Comparison of ENCODE assay signal across 10 cellular contexts in genomic region chr4:111960241-111960667, GRCh38.
DNase-seq lines count a peak whose midpoint lies in the region; ATAC-seq and TF ChIP-seq lines count a peak whose summit lies in the region.
"Had no signal": no experiment of that assay in that cellular context is flagged by ENCODE, and none has a peak within 500 bp of the region (broad histone marks: within the 10 kb centered on the region; RNA-seq: fewer than 3 reads in every experiment).

No MANE protein-coding gene starts in this region.

- intact Hi-C loops in esophagus squamous epithelium (cut with DNase I), result no loop called here

- TF ChIP-seq CTCF in esophagus squamous epithelium (IDR thresholded peaks at IDR 0.05) (no peak), tibial nerve (IDR thresholded peaks at IDR 0.05) (no peak)

- WGBS in esophagus squamous epithelium, 2 donors, result 70 to 81% methylated on average over 2 of the region's 2 CpGs
- 81 to 96% methylated on average over 2 of the region's 2 CpGs for WGBS in tibial nerve, 2 donors

- TF ChIP-seq POLR2A in esophagus squamous epithelium (IDR thresholded peaks at IDR 0.05), result no peak
- no peak for TF ChIP-seq POLR2A in tibial nerve (IDR thresholded peaks at IDR 0.05)

- ATAC-seq in GM18498 (IDR thresholded peaks at IDR 0.05; ENCODE audit: unreplicated experiment), result peak; percentile 93
- peak; percentile 82 for ATAC-seq in GM21717 (IDR thresholded peaks at IDR 0.05; ENCODE audit: unreplicated experiment)
- peak; percentile 94 for ATAC-seq in HG03469 (IDR thresholded peaks at IDR 0.05; ENCODE audit: unreplicated experiment)

- H3K36me3 ChIP-seq in esophagus squamous epithelium (no peaks in the 10 kb centered on the region), tibial nerve (no peaks in the 10 kb centered on the region)

- H3K9me3 ChIP-seq in esophagus squamous epithelium, result no peaks in the 10 kb centered on the region
- no peaks in the 10 kb centered on the region for H3K9me3 ChIP-seq in tibial nerve

- H3K4me3 ChIP-seq in esophagus squamous epithelium (no peak overlapping the region), tibial nerve (no peak overlapping the region)
- H3K4me3 ChIP-seq: SK-N-MC had no signal

- H3K27me3 ChIP-seq in esophagus squamous epithelium, result no peaks in the 10 kb centered on the region
- H3K27me3 ChIP-seq in tibial nerve, result no peaks in the 10 kb centered on the region

- DNase-seq in fibroblast of gingiva (ENCODE audit: low read depth), result peak; percentile 15
- DNase-seq in effector CD4-positive, alpha-beta T cell, result no peak
- DNase-seq in UCSD-AML1 (lab: John Stamatoyannopoulos, UW; ENCODE audit: unreplicated experiment), result no peak
- no peak for DNase-seq in esophagus squamous epithelium (lab: John Stamatoyannopoulos, UW)
- DNase-seq in tibial nerve (ENCODE audit: low spot score in 2 of 2), result no peak

- H3K27ac ChIP-seq in esophagus squamous epithelium (no peak overlapping the region), tibial nerve (no peak overlapping the region)
- H3K27ac ChIP-seq: HL-60, SK-N-MC had no signal

- no peak for TF ChIP-seq EP300 in tibial nerve (IDR thresholded peaks at IDR 0.05)

- H3K4me1 ChIP-seq in esophagus squamous epithelium (no peaks in the 10 kb centered on the region), tibial nerve (no peaks in the 10 kb centered on the region)
